In the genomic region with DNA sequence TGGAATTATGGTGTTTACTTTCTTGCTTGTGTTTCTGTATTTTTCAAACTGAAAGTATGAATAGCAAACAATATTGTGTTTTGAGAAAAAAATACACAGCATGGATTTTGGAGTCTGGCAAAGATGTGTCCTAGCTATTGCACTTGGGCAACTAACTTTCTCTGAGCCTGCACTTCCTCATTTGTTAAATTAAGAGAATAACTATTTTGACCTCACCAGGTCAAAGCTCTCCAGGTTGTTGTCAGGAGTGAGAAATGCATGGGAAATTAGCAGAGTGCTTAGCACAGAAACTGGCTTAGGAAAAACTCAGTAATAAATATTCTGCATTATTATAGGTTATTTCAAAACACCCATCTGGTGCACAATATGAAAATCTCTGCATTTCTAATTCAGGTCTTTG, we compare ENCODE assay signal across 2 cellular contexts.
TF ChIP-seq lines count a peak whose summit lies in the region.

No MANE protein-coding gene starts in this region.

TF ChIP-seq in liver, 16 proteins besides CTCF, POLR2A, EP300 and RAD21:
- TF ChIP-seq FOXA1 (IDR thresholded peaks at IDR 0.05) (no peak), GABPA (IDR thresholded peaks at IDR 0.05 in 1 of 2, conservative IDR thresholded peaks at IDR 0.05 in 1 of 2) (no peak), HNF4G (IDR thresholded peaks at IDR 0.05) (no peak), TAF1 (conservative IDR thresholded peaks at IDR 0.05) (no peak), EGR1 (IDR thresholded peaks at IDR 0.05; ENCODE audit: low read depth in 2 of 2) (no peak), RXRA (IDR thresholded peaks at IDR 0.05) (peak; percentile 12 to 30), REST (IDR thresholded peaks at IDR 0.05) (no peak)
- TF ChIP-seq, protein P1, sequence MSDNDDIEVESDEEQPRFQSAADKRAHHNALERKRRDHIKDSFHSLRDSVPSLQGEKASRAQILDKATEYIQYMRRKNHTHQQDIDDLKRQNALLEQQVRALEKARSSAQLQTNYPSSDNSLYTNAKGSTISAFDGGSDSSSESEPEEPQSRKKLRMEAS (IDR thresholded peaks at IDR 0.05) = no peak

TF ChIP-seq in HepG2, 621 proteins besides CTCF, POLR2A, EP300 and RAD21:
- no peak for TF ChIP-seq TSC22D2 (CRISPR knock-in tag; IDR thresholded peaks at IDR 0.05; ENCODE audit: borderline replicate concordance)
- no peak for TF ChIP-seq TAF15 (IDR thresholded peaks at IDR 0.05; ENCODE audit: low read depth, low read length, poor library complexity, severe bottlenecking)
- TF ChIP-seq ZNF710 (CRISPR knock-in tag; IDR thresholded peaks at IDR 0.05; ENCODE audit: borderline replicate concordance) = no peak
- TF ChIP-seq HDAC2 (CRISPR knock-in tag; IDR thresholded peaks at IDR 0.05) = no peak
- TF ChIP-seq ZNF317 (CRISPR knock-in tag; IDR thresholded peaks at IDR 0.05) = no peak
- no peak for TF ChIP-seq SRSF9 (IDR thresholded peaks at IDR 0.05; ENCODE audit: borderline replicate concordance, insufficient read depth, low read depth, low read length, poor library complexity, severe bottlenecking)
- TF ChIP-seq SKI (IDR thresholded peaks at IDR 0.05; ENCODE audit: partially characterized antibody) = no peak
- no peak for TF ChIP-seq PHF5A (CRISPR knock-in tag; IDR thresholded peaks at IDR 0.05; ENCODE audit: low read depth, unreplicated experiment)
- no peak for TF ChIP-seq FOXK2 (IDR thresholded peaks at IDR 0.05)
- no peak for TF ChIP-seq NBN (conservative IDR thresholded peaks at IDR 0.05)
- TF ChIP-seq, protein P2, sequence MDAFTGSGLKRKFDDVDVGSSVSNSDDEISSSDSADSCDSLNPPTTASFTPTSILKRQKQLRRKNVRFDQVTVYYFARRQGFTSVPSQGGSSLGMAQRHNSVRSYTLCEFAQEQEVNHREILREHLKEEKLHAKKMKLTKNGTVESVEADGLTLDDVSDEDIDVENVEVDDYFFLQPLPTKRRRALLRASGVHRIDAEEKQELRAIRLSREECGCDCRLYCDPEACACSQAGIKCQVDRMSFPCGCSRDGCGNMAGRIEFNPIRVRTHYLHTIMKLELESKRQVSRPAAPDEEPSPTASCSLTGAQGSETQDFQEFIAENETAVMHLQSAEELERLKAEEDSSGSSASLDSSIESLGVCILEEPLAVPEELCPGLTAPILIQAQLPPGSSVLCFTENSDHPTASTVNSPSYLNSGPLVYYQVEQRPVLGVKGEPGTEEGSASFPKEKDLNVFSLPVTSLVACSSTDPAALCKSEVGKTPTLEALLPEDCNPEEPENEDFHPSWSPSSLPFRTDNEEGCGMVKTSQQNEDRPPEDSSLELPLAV (CRISPR knock-in tag; conservative IDR thresholded peaks at IDR 0.05; ENCODE audit: low read depth) = no peak
- no peak for TF ChIP-seq IKZF4 (CRISPR knock-in tag; IDR thresholded peaks at IDR 0.05; ENCODE audit: borderline replicate concordance, low read depth, not compliant biosample characterization)
- TF ChIP-seq ZNF567 (CRISPR knock-in tag; IDR thresholded peaks at IDR 0.05; ENCODE audit: borderline replicate concordance) = no peak
- no peak for TF ChIP-seq KIAA2018 (CRISPR knock-in tag; IDR thresholded peaks at IDR 0.05; ENCODE audit: borderline replicate concordance)
- TF ChIP-seq RBAK (CRISPR knock-in tag; IDR thresholded peaks at IDR 0.05) = no peak
- TF ChIP-seq FOXK1 (CRISPR knock-in tag; IDR thresholded peaks at IDR 0.05; ENCODE audit: borderline replicate concordance, low read depth) = no peak
